In genomic region chr19:10416380-10417257, GRCh38 we compare ENCODE assay signal across 8 cellular contexts. TPM values are rescaled to one million over a fixed set of nuclear protein-coding genes. Genes with fewer than 3 reads are reported as not detected.
DNase-seq lines count a peak whose midpoint lies in the region; ATAC-seq and TF ChIP-seq lines count a peak whose summit lies in the region.

No MANE protein-coding gene starts in this region.

- H3K36me3 ChIP-seq in Karpas-422 (ENCODE audit: insufficient read depth, low read length): no peaks in the 10 kb centered on the region
- H3K36me3 ChIP-seq in neutrophil: no peaks in the 10 kb centered on the region

- DNase-seq in DMS 273 treated with DMSO at 0.1 percent for 48 hours (lab: John Stamatoyannopoulos, UW): peak; percentile 86
- DNase-seq in Karpas-422: peak; percentile 94
- DNase-seq in activated effector memory CD4-positive, alpha-beta T cell treated with anti-CD3 and anti-CD28 coated beads, Interleukin-2, amount 50 U/mL, for 16 hours: peak; percentile 98
- DNase-seq in foreskin keratinocyte: peak; percentile 44 to 77
- peak in 38 of 49 donors; percentile 9 to 96 (median 46) for DNase-seq in substantia nigra (lab: John Stamatoyannopoulos, UW)

- TF ChIP-seq POLR2A in Raji (IDR thresholded peaks at IDR 0.05; ENCODE audit: insufficient read depth, low read depth, low read length): peak; percentile 65

- H2AFZ ChIP-seq in Karpas-422 (ENCODE audit: low read length): no peak overlapping the region

- H3K4me2 ChIP-seq in Karpas-422 (ENCODE audit: low read depth, low read length, poor library complexity, severe bottlenecking): peak overlapping the region; percentile 44

- H3K4me3 ChIP-seq in Karpas-422 (ENCODE audit: low read length) (peak overlapping the region; percentile 45; the same call in 1 of the 2 replicates), neutrophil (ENCODE audit: low read depth in 1 of 2, low read length in 1 of 2) (peak overlapping the region; percentile 42 to 50)

- no peaks in the 10 kb centered on the region for H3K79me2 ChIP-seq in Karpas-422 (ENCODE audit: low read length)

- TF ChIP-seq CTCF in foreskin keratinocyte (conservative IDR thresholded peaks at IDR 0.05): peak; percentile 99
- peak; percentile 93 for TF ChIP-seq CTCF in neutrophil (IDR thresholded peaks at IDR 0.05)

- H3K27me3 ChIP-seq in Karpas-422 (ENCODE audit: low read length) (no peaks in the 10 kb centered on the region), foreskin keratinocyte (peaks cover 54% of the 10 kb centered on the region), neutrophil (peaks cover 76% of the 10 kb centered on the region)

- H3K4me1 ChIP-seq in Karpas-422 (ENCODE audit: low read length): peaks cover 36% of the 10 kb centered on the region
- H3K4me1 ChIP-seq in foreskin keratinocyte: no peaks in the 10 kb centered on the region
- peaks cover 6 to 23% of the 10 kb centered on the region in 2 experiments for H3K4me1 ChIP-seq in neutrophil (ENCODE audit: control insufficient read depth in 1 of 2, insufficient read depth in 1 of 2, low read depth in 1 of 2, low read length in 1 of 2)

- peak overlapping the region; percentile 41; the same call in 1 of the 2 replicates for H3K9ac ChIP-seq in Karpas-422 (ENCODE audit: low read length)

- H3K27ac ChIP-seq in Karpas-422 (ENCODE audit: low read length): no peak overlapping the region
- H3K27ac ChIP-seq in foreskin keratinocyte: no peak overlapping the region
- peak overlapping the region; percentile 52 for H3K27ac ChIP-seq in neutrophil
- H3K27ac ChIP-seq in substantia nigra (ENCODE audit: low read depth, low read length, poor library complexity, severe bottlenecking): no peak overlapping the region

- no peaks in the 10 kb centered on the region for H4K20me1 ChIP-seq in Karpas-422 (ENCODE audit: insufficient read depth, low read depth, low read length)

- no peaks in the 10 kb centered on the region for H3K9me2 ChIP-seq in Karpas-422 (replicated peaks; ENCODE audit: insufficient read depth, low read length)

- ATAC-seq in GM21515 (IDR thresholded peaks at IDR 0.05; ENCODE audit: unreplicated experiment) (peak; percentile 44), foreskin keratinocyte (peak; percentile 86)

- H3K9me3 ChIP-seq in Karpas-422 (ENCODE audit: low read length): no peaks in the 10 kb centered on the region
- no peaks in the 10 kb centered on the region for H3K9me3 ChIP-seq in neutrophil

RNA-seq across cellular contexts. Expression of gene PDE4A, which starts 3.7 kb away (rescaled TPM):
- 2.6 and 2.9 TPM in 2 replicates for total RNA-seq in Karpas-422 (2014; rRNA removed; shearing (Covaris generic); ENCODE audit: low replicate concordance)
- total RNA-seq in foreskin keratinocyte: 0.28 and 0.58 TPM in 2 replicates
- polyA plus RNA-seq in foreskin keratinocyte: 0.31 and 0.47 TPM in 2 replicates

RNA-seq across cellular contexts. Expression of gene CDC37, which starts 13.3 kb away (rescaled TPM):
- 86.3 and 225 TPM in 2 replicates for total RNA-seq in Karpas-422 (2014; rRNA removed; shearing (Covaris generic); ENCODE audit: low replicate concordance)
- total RNA-seq in foreskin keratinocyte: 231 and 249 TPM in 2 replicates
- polyA plus RNA-seq in foreskin keratinocyte: 286 and 295 TPM in 2 replicates

RNA-seq across cellular contexts. Expression of gene TYK2, which starts 36.2 kb away (rescaled TPM):
- 108 and 158 TPM in 2 replicates for total RNA-seq in Karpas-422 (2014; rRNA removed; shearing (Covaris generic); ENCODE audit: low replicate concordance)
- total RNA-seq in foreskin keratinocyte: 94.7 and 97.5 TPM in 2 replicates
- 97.5 and 102 TPM in 2 replicates for polyA plus RNA-seq in foreskin keratinocyte

Comparison
In these comparisons a context has a peak if more than half of its experiments do, and no peak if none do; other contexts are left out.
1. DNase-seq: peak in every context shown above with its lines; median percentile 98 in activated effector memory CD4-positive, alpha-beta T cell treated with anti-CD3 and anti-CD28 coated beads, Interleukin-2, amount 50 U/mL, for 16 hours; 94 in Karpas-422; 86 in DMS 273 treated with DMSO at 0.1 percent for 48 hours; 60 in foreskin keratinocyte; 46 in substantia nigra.